ENCODE assay signal across 1 cellular context in the genomic region with DNA sequence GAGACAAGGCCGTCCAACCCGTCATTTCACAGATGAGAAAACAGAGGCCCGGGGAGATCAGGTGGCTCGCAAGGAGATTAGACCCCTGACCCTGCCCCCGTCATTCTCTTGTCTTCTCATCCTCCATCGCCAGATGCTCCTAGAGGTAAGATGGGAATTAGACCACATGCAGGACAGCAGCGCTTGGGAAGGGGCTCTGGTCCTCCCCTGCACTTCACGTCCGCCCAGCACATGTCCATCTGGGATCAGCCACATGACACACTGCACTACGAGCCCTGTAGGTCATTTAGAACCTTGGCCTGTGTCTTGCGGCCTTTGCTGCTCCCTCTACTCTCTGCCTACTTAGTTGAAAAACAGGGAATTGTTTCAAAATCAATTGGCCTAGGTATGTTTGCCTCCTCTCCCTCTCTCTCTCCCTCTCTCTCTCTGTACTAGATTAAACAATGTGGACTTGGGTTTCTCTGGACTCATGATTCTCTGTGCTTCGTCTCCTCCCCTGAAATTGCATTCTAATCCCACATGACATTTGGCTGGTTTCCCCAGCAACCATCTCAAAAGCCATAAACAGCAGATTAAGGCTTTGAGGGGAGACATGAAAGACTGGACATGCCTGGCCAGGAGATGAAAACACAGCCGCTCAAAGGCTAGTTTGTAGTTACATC.
TF ChIP-seq lines count a peak whose summit lies in the region.

No MANE protein-coding gene starts in this region.

TF ChIP-seq in HepG2, 621 proteins besides CTCF, POLR2A, EP300 and RAD21 (continued from another document and continues in another):
- TF ChIP-seq, protein P1, sequence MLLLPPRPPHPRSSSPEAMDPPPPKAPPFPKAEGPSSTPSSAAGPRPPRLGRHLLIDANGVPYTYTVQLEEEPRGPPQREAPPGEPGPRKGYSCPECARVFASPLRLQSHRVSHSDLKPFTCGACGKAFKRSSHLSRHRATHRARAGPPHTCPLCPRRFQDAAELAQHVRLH (CRISPR knock-in tag; IDR thresholded peaks at IDR 0.05; ENCODE audit: borderline replicate concordance, low read depth): no peak
- peak; percentile 74; the same call in 1 of the 2 replicates for TF ChIP-seq ZBTB4 (CRISPR knock-in tag; IDR thresholded peaks at IDR 0.05; ENCODE audit: borderline replicate concordance)
- peak; percentile 54; the same call in 1 of the 2 replicates for TF ChIP-seq ZNF362 (CRISPR knock-in tag; IDR thresholded peaks at IDR 0.05; ENCODE audit: borderline replicate concordance)
- TF ChIP-seq TMF1 (CRISPR knock-in tag; IDR thresholded peaks at IDR 0.05; ENCODE audit: low read depth): no peak; the same call in 1 of the 2 replicates
- peak; percentile 56; the same call in 1 of the 2 replicates for TF ChIP-seq CREM (IDR thresholded peaks at IDR 0.05)
- no peak for TF ChIP-seq CREM (CRISPR knock-in tag; IDR thresholded peaks at IDR 0.05)
- no peak for TF ChIP-seq TP53 (CRISPR knock-in tag; conservative IDR thresholded peaks at IDR 0.05)
- TF ChIP-seq ZNF850 (CRISPR knock-in tag; conservative IDR thresholded peaks at IDR 0.05): no peak
- no peak; the same call in 1 of the 2 replicates for TF ChIP-seq ZNF749 (CRISPR knock-in tag; IDR thresholded peaks at IDR 0.05; ENCODE audit: borderline replicate concordance)
- TF ChIP-seq XRCC5 (optimal IDR thresholded peaks at IDR 0.05; ENCODE audit: low read length): peak; percentile 22
- no peak for TF ChIP-seq CC2D1A (CRISPR knock-in tag; IDR thresholded peaks at IDR 0.05)
- TF ChIP-seq, protein P2, sequence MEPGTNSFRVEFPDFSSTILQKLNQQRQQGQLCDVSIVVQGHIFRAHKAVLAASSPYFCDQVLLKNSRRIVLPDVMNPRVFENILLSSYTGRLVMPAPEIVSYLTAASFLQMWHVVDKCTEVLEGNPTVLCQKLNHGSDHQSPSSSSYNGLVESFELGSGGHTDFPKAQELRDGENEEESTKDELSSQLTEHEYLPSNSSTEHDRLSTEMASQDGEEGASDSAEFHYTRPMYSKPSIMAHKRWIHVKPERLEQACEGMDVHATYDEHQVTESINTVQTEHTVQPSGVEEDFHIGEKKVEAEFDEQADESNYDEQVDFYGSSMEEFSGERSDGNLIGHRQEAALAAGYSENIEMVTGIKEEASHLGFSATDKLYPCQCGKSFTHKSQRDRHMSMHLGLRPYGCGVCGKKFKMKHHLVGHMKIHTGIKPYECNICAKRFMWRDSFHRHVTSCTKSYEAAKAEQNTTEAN (CRISPR knock-in tag; conservative IDR thresholded peaks at IDR 0.05): peak; percentile 54; the same call in 1 of the 2 replicates
- no peak for TF ChIP-seq BRD4 (CRISPR knock-in tag; IDR thresholded peaks at IDR 0.05)
- TF ChIP-seq, protein P3, sequence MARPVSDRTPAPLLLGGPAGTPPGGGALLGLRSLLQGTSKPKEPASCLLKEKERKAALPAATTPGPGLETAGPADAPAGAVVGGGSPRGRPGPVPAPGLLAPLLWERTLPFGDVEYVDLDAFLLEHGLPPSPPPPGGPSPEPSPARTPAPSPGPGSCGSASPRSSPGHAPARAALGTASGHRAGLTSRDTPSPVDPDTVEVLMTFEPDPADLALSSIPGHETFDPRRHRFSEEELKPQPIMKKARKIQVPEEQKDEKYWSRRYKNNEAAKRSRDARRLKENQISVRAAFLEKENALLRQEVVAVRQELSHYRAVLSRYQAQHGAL (CRISPR knock-in tag; IDR thresholded peaks at IDR 0.05; ENCODE audit: not compliant biosample characterization): no peak
- TF ChIP-seq TSC22D2 (CRISPR knock-in tag; IDR thresholded peaks at IDR 0.05; ENCODE audit: borderline replicate concordance): no peak
- peak; percentile 56; the same call in 1 of the 2 replicates for TF ChIP-seq ZNF12 (CRISPR knock-in tag; IDR thresholded peaks at IDR 0.05)
- no peak for TF ChIP-seq MAF1 (CRISPR knock-in tag; IDR thresholded peaks at IDR 0.05; ENCODE audit: borderline replicate concordance)
- TF ChIP-seq GTF3A (CRISPR knock-in tag; conservative IDR thresholded peaks at IDR 0.05): no peak
- TF ChIP-seq, protein P4, sequence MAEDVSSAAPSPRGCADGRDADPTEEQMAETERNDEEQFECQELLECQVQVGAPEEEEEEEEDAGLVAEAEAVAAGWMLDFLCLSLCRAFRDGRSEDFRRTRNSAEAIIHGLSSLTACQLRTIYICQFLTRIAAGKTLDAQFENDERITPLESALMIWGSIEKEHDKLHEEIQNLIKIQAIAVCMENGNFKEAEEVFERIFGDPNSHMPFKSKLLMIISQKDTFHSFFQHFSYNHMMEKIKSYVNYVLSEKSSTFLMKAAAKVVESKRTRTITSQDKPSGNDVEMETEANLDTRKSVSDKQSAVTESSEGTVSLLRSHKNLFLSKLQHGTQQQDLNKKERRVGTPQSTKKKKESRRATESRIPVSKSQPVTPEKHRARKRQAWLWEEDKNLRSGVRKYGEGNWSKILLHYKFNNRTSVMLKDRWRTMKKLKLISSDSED (CRISPR knock-in tag; IDR thresholded peaks at IDR 0.05): no peak
- peak; percentile 20; the same call in 1 of the 2 replicates for TF ChIP-seq ELF1 (CRISPR knock-in tag; IDR thresholded peaks at IDR 0.05)
- peak; percentile 84 for TF ChIP-seq ZSCAN21 (CRISPR knock-in tag; IDR thresholded peaks at IDR 0.05; ENCODE audit: borderline replicate concordance)
- no peak for TF ChIP-seq MZF1 (CRISPR knock-in tag; IDR thresholded peaks at IDR 0.05; ENCODE audit: borderline replicate concordance)
- TF ChIP-seq, protein P5, sequence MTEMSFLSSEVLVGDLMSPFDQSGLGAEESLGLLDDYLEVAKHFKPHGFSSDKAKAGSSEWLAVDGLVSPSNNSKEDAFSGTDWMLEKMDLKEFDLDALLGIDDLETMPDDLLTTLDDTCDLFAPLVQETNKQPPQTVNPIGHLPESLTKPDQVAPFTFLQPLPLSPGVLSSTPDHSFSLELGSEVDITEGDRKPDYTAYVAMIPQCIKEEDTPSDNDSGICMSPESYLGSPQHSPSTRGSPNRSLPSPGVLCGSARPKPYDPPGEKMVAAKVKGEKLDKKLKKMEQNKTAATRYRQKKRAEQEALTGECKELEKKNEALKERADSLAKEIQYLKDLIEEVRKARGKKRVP (CRISPR knock-in tag; IDR thresholded peaks at IDR 0.05): no peak
- TF ChIP-seq, protein P6, sequence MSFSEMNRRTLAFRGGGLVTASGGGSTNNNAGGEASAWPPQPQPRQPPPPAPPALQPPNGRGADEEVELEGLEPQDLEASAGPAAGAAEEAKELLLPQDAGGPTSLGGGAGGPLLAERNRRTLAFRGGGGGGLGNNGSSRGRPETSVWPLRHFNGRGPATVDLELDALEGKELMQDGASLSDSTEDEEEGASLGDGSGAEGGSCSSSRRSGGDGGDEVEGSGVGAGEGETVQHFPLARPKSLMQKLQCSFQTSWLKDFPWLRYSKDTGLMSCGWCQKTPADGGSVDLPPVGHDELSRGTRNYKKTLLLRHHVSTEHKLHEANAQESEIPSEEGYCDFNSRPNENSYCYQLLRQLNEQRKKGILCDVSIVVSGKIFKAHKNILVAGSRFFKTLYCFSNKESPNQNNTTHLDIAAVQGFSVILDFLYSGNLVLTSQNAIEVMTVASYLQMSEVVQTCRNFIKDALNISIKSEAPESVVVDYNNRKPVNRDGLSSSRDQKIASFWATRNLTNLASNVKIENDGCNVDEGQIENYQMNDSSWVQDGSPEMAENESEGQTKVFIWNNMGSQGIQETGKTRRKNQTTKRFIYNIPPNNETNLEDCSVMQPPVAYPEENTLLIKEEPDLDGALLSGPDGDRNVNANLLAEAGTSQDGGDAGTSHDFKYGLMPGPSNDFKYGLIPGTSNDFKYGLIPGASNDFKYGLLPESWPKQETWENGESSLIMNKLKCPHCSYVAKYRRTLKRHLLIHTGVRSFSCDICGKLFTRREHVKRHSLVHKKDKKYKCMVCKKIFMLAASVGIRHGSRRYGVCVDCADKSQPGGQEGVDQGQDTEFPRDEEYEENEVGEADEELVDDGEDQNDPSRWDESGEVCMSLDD (CRISPR knock-in tag; IDR thresholded peaks at IDR 0.05; ENCODE audit: borderline replicate concordance): no peak
- 0 out of 2 replicates have a peak, but pooled peaks have one; percentile 34 for TF ChIP-seq PHF20 (CRISPR knock-in tag; IDR thresholded peaks at IDR 0.05)
- TF ChIP-seq, protein P7, sequence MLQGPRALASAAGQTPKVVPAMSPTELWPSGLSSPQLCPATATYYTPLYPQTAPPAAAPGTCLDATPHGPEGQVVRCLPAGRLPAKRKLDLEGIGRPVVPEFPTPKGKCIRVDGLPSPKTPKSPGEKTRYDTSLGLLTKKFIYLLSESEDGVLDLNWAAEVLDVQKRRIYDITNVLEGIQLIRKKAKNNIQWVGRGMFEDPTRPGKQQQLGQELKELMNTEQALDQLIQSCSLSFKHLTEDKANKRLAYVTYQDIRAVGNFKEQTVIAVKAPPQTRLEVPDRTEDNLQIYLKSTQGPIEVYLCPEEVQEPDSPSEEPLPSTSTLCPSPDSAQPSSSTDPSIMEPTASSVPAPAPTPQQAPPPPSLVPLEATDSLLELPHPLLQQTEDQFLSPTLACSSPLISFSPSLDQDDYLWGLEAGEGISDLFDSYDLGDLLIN (CRISPR knock-in tag; IDR thresholded peaks at IDR 0.05; ENCODE audit: borderline replicate concordance): no peak
- TF ChIP-seq ZSCAN31 (CRISPR knock-in tag; IDR thresholded peaks at IDR 0.05; ENCODE audit: low read depth): no peak
- peak; percentile 37; the same call in 1 of the 2 replicates for TF ChIP-seq ZNF598 (CRISPR knock-in tag; IDR thresholded peaks at IDR 0.05; ENCODE audit: borderline replicate concordance)
- TF ChIP-seq ZNF775 (CRISPR knock-in tag; IDR thresholded peaks at IDR 0.05; ENCODE audit: borderline replicate concordance): 0 out of 2 replicates have a peak, but pooled peaks have one; percentile 53
- TF ChIP-seq, protein P8, sequence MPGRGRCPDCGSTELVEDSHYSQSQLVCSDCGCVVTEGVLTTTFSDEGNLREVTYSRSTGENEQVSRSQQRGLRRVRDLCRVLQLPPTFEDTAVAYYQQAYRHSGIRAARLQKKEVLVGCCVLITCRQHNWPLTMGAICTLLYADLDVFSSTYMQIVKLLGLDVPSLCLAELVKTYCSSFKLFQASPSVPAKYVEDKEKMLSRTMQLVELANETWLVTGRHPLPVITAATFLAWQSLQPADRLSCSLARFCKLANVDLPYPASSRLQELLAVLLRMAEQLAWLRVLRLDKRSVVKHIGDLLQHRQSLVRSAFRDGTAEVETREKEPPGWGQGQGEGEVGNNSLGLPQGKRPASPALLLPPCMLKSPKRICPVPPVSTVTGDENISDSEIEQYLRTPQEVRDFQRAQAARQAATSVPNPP (CRISPR knock-in tag; IDR thresholded peaks at IDR 0.05): no peak
- TF ChIP-seq KAT7 (CRISPR knock-in tag; IDR thresholded peaks at IDR 0.05; ENCODE audit: borderline replicate concordance): no peak
- peak; percentile 50; the same call in 1 of the 2 replicates for TF ChIP-seq FOXC1 (CRISPR knock-in tag; IDR thresholded peaks at IDR 0.05; ENCODE audit: borderline replicate concordance)
- TF ChIP-seq AGO1 (IDR thresholded peaks at IDR 0.05; ENCODE audit: low read depth, low read length, poor library complexity, severe bottlenecking): no peak
- 0 out of 2 replicates have a peak, but pooled peaks have one; percentile 39 for TF ChIP-seq REPIN1 (CRISPR knock-in tag; IDR thresholded peaks at IDR 0.05; ENCODE audit: borderline replicate concordance, low read depth)
- peak; percentile 65 for TF ChIP-seq TFDP2 (CRISPR knock-in tag; IDR thresholded peaks at IDR 0.05)
- no peak for TF ChIP-seq ADNP (CRISPR knock-in tag; IDR thresholded peaks at IDR 0.05)
